ENCODE assay signal across 13 cellular contexts in the genomic region with DNA sequence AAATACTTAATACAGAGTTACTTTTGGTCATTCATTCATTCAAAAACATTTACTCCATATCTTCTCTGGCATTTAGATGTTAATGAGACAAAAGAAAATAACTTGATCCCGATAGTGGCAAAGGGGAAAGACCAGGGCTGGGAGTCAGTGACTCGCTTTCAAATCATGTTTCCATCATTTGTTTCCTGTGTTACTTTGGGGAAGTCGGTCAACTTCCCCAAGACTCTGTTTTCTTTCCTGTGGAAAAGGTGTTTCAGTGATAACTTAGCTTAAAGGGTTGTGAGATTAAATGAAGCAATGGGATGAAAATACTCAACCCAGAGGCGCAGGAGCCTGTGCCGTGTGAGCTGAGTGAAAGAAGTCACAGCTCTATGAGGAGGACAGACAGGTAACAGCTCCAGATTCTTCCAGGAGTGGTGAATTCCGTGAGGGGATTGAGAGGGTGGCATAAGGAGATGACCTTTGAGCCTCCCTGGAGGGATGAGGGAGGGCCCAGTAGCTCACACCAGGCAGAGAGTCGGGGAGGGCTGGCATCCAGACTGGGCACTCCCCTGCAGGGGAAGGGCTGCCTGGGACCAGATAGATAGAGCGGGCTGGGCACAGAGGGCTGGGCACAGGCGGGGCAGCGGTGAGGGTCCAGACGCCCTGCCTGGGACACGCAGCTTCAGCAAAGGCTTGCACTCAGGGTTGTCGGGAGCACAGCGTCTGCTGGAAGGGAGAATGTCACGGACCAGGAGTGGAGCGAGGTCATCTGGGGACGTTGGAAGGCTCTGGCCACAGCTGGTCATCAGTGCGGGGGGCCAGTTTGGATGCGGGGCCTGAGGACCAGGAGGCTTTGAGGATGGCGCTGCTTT.
DNase-seq lines count a peak whose midpoint lies in the region; ATAC-seq, FAIRE-seq and TF ChIP-seq lines count a peak whose summit lies in the region.
"Had no signal": no experiment of that assay in that cellular context is flagged by ENCODE, and none has a peak within 500 bp of the region (broad histone marks: within the 10 kb centered on the region; RNA-seq: fewer than 3 reads in every experiment).

No MANE protein-coding gene starts in this region.

- no peaks in the 10 kb centered on the region for H3K27me3 ChIP-seq in left ventricle myocardium inferior (ENCODE audit: low read depth)

- no peak for FAIRE-seq in HTR-8/SVneo (lab: Jason Lieb, UNC)
- FAIRE-seq: A549, colon, islet of Langerhans had no signal

- ATAC-seq in activated CD8-positive, alpha-beta T cell treated with anti-CD3 and anti-CD28 coated beads for 36 hours = no peak
- no peak for ATAC-seq in activated CD8-positive, alpha-beta T cell treated with anti-CD3 and anti-CD28 coated beads, Interleukin-2, amount 10 ng/mL, durations not matched to agents 7 days and 5 days
- no peak for ATAC-seq in T-helper 17 cell
- ATAC-seq in HG02571 (IDR thresholded peaks at IDR 0.05; ENCODE audit: unreplicated experiment) = no peak
- ATAC-seq: A549 had no signal

- peak overlapping the region; percentile 21 for H3K27ac ChIP-seq in left ventricle myocardium inferior (replicated peaks)
- H3K27ac ChIP-seq: A549 had no signal

- H3K36me3 Mint-ChIP-seq in activated CD8-positive, alpha-beta T cell treated with anti-CD3 and anti-CD28 coated beads for 36 hours (ENCODE audit: low read depth) = peaks cover 7% of the 10 kb centered on the region
- peaks cover 7% of the 10 kb centered on the region for H3K36me3 Mint-ChIP-seq in activated CD8-positive, alpha-beta T cell treated with anti-CD3 and anti-CD28 coated beads, Interleukin-2, amount 10 ng/mL, durations not matched to agents 7 days and 5 days (ENCODE audit: low read depth)
- H3K36me3 Mint-ChIP-seq in T-helper 17 cell (ENCODE audit: low read depth) (peaks cover 2% of the 10 kb centered on the region), osteocyte (ENCODE audit: unreplicated experiment) (peaks cover 6% of the 10 kb centered on the region)

- no peak for DNase-seq in activated CD8-positive, alpha-beta T cell treated with anti-CD3 and anti-CD28 coated beads for 36 hours
- DNase-seq in activated CD8-positive, alpha-beta T cell treated with anti-CD3 and anti-CD28 coated beads, Interleukin-2, amount 10 ng/mL, durations not matched to agents 7 days and 5 days = no peak
- no peak for DNase-seq in T-helper 17 cell
- no peak for DNase-seq in left ventricle myocardium inferior
- peak; percentile 27 for DNase-seq in renal cortical epithelial cell (ENCODE audit: low read depth)
- DNase-seq in HTR-8/SVneo (ENCODE audit: insufficient read length, low spot score) = no peak
- no peak for DNase-seq in osteocyte (ENCODE audit: extremely low spot score, unreplicated experiment)
- DNase-seq: activated CD4-positive, alpha-beta T cell treated with anti-CD3 and anti-CD28 coated beads for 48 hours; NK-92 treated with Interleukin-12 subunit alpha and Interleukin-12 subunit beta, amount 100 ng/mL, for 24 hours had no signal

- H3K4me1 ChIP-seq in left ventricle myocardium inferior = peaks cover 32% of the 10 kb centered on the region

- peaks cover 32% of the 10 kb centered on the region for H3K4me1 Mint-ChIP-seq in activated CD8-positive, alpha-beta T cell treated with anti-CD3 and anti-CD28 coated beads for 36 hours (ENCODE audit: low read depth)
- no peaks in the 10 kb centered on the region for H3K4me1 Mint-ChIP-seq in activated CD8-positive, alpha-beta T cell treated with anti-CD3 and anti-CD28 coated beads, Interleukin-2, amount 10 ng/mL, durations not matched to agents 7 days and 5 days (ENCODE audit: low read depth)
- peaks cover 24% of the 10 kb centered on the region for H3K4me1 Mint-ChIP-seq in T-helper 17 cell
- peaks cover 10% of the 10 kb centered on the region for H3K4me1 Mint-ChIP-seq in osteocyte (ENCODE audit: unreplicated experiment)

- H3K4me3 ChIP-seq in left ventricle myocardium inferior = no peak overlapping the region
- H3K4me3 ChIP-seq: A549 had no signal

- intact Hi-C loops in activated CD8-positive, alpha-beta T cell treated with anti-CD3 and anti-CD28 coated beads for 36 hours (cut with micrococcal nuclease) = no loop called here
- intact Hi-C loops in left ventricle myocardium inferior (cut with micrococcal nuclease) = no loop called here

- no peaks in the 10 kb centered on the region for H3K9me3 ChIP-seq in T-helper 17 cell (ENCODE audit: control insufficient read depth, low read length, poor library complexity, severe bottlenecking)
- H3K9me3 ChIP-seq in left ventricle myocardium inferior (replicated peaks) = no peaks in the 10 kb centered on the region
- H3K9me3 ChIP-seq: A549 had no signal

- no peaks in the 10 kb centered on the region for H3K27me3 Mint-ChIP-seq in activated CD8-positive, alpha-beta T cell treated with anti-CD3 and anti-CD28 coated beads for 36 hours
- no peaks in the 10 kb centered on the region for H3K27me3 Mint-ChIP-seq in activated CD8-positive, alpha-beta T cell treated with anti-CD3 and anti-CD28 coated beads, Interleukin-2, amount 10 ng/mL, durations not matched to agents 7 days and 5 days (ENCODE audit: low read depth)
- no peaks in the 10 kb centered on the region for H3K27me3 Mint-ChIP-seq in T-helper 17 cell
- no peaks in the 10 kb centered on the region for H3K27me3 Mint-ChIP-seq in osteocyte (ENCODE audit: unreplicated experiment)

- no peak overlapping the region for H3K4me3 Mint-ChIP-seq in activated CD8-positive, alpha-beta T cell treated with anti-CD3 and anti-CD28 coated beads for 36 hours
- H3K4me3 Mint-ChIP-seq in activated CD8-positive, alpha-beta T cell treated with anti-CD3 and anti-CD28 coated beads, Interleukin-2, amount 10 ng/mL, durations not matched to agents 7 days and 5 days = no peak overlapping the region
- H3K4me3 Mint-ChIP-seq in T-helper 17 cell (no peak overlapping the region), osteocyte (ENCODE audit: unreplicated experiment) (no peak overlapping the region)

- TF ChIP-seq CTCF in activated CD8-positive, alpha-beta T cell treated with anti-CD3 and anti-CD28 coated beads for 36 hours (IDR thresholded peaks at IDR 0.05) = no peak
- no peak for TF ChIP-seq CTCF in left ventricle myocardium inferior (IDR thresholded peaks at IDR 0.05; ENCODE audit: borderline replicate concordance)
- no peak for TF ChIP-seq CTCF in osteocyte (IDR thresholded peaks at IDR 0.05)

- POLR2A ChIA-PET in activated CD8-positive, alpha-beta T cell treated with anti-CD3 and anti-CD28 coated beads for 36 hours (lab: Charles Lee) = no interaction called here
- POLR2A ChIA-PET in activated CD8-positive, alpha-beta T cell treated with anti-CD3 and anti-CD28 coated beads, Interleukin-2, amount 10 ng/mL, durations not matched to agents 7 days and 5 days (lab: Charles Lee) = no interaction called here

- H3K27ac Mint-ChIP-seq in activated CD8-positive, alpha-beta T cell treated with anti-CD3 and anti-CD28 coated beads for 36 hours = peak overlapping the region; percentile 35
- no peak overlapping the region for H3K27ac Mint-ChIP-seq in activated CD8-positive, alpha-beta T cell treated with anti-CD3 and anti-CD28 coated beads, Interleukin-2, amount 10 ng/mL, durations not matched to agents 7 days and 5 days
- H3K27ac Mint-ChIP-seq in T-helper 17 cell (peak overlapping the region; percentile 65), osteocyte (ENCODE audit: unreplicated experiment) (no peak overlapping the region)

- H3K36me3 ChIP-seq in left ventricle myocardium inferior = peaks cover 6% of the 10 kb centered on the region

- CTCF ChIA-PET in activated CD8-positive, alpha-beta T cell treated with anti-CD3 and anti-CD28 coated beads for 36 hours (lab: Charles Lee) = no interaction called here
- CTCF ChIA-PET in activated CD8-positive, alpha-beta T cell treated with anti-CD3 and anti-CD28 coated beads, Interleukin-2, amount 10 ng/mL, durations not matched to agents 7 days and 5 days (lab: Charles Lee) = no interaction called here

- H3K9me3 Mint-ChIP-seq in activated CD8-positive, alpha-beta T cell treated with anti-CD3 and anti-CD28 coated beads for 36 hours = no peaks in the 10 kb centered on the region
- H3K9me3 Mint-ChIP-seq in activated CD8-positive, alpha-beta T cell treated with anti-CD3 and anti-CD28 coated beads, Interleukin-2, amount 10 ng/mL, durations not matched to agents 7 days and 5 days (ENCODE audit: insufficient read depth) = no peaks in the 10 kb centered on the region
- no peaks in the 10 kb centered on the region for H3K9me3 Mint-ChIP-seq in osteocyte (ENCODE audit: unreplicated experiment)

Comparison
In these comparisons a context has a peak if more than half of its experiments do, and no peak if none do; other contexts are left out.
1. H3K27ac Mint-ChIP-seq: peak in activated CD8-positive, alpha-beta T cell treated with anti-CD3 and anti-CD28 coated beads for 36 hours (single experiment) and T-helper 17 cell (single experiment); none in activated CD8-positive, alpha-beta T cell treated with anti-CD3 and anti-CD28 coated beads, Interleukin-2, amount 10 ng/mL, durations not matched to agents 7 days and 5 days (single experiment) and osteocyte (single experiment).